Comparison of ENCODE assay signal across 20 cellular contexts in the genomic region with DNA sequence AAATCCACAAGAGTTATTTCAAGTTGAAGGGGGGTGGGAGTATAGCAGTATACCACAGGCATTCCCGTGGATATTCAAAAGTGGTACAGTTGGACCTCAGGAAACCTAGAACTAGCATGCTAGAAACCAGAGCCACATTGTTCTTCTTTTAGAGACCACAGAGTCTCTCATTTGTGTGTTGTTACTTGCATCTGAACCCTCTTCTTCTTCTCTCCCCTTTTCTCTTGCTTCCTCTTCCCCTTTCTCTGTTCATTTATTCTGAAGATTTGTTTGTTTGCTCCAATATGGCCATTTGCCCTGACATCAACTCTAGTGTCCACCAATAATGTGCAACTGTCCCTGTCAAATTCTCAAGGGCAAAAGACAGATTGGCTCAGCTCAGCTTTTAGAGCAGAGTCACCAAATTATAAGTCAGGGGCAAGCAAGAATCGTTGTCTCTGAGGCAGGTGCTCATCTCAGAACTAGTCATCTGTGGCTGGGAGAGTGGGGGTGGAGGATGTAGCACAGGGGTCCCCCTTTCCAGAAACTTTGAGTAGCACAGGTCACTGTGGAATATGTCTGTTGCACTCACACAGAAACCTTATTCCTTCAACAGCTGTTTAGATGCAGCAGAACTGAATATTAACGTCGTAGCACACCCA.
DNase-seq lines count a peak whose midpoint lies in the region; ATAC-seq, FAIRE-seq and TF ChIP-seq lines count a peak whose summit lies in the region.
"Had no signal": no experiment of that assay in that cellular context is flagged by ENCODE, and none has a peak within 500 bp of the region (broad histone marks: within the 10 kb centered on the region; RNA-seq: fewer than 3 reads in every experiment).

No MANE protein-coding gene starts in this region.

- FAIRE-seq in kidney (lab: Jason Lieb, UNC), result no peak

- H3K4me1 ChIP-seq in kidney (ENCODE audit: control insufficient read depth in 1 of 2, insufficient read depth in 1 of 2, low read depth in 1 of 2, low read length in 2 of 2), result peaks cover 0 to 8% of the 10 kb centered on the region in 2 donors
- H3K4me1 ChIP-seq: Caco-2, gastrocnemius medialis, psoas muscle had no signal

- DNase-seq in GM12865 (ENCODE audit: low read depth) (peak; percentile 35), kidney (no peak), ecto neural progenitor cell (ENCODE audit: low spot score) (no peak), GM19240 (ENCODE audit: insufficient read length, low spot score) (no peak)
- DNase-seq: activated CD4-positive, alpha-beta memory T cell treated with anti-CD3 and anti-CD28 coated beads for 36 hours; Caco-2; gastrocnemius medialis; lower lobe of right lung; naive B cell; NCI-H2029; NCI-H510A; OCI-M1; psoas muscle; spleen; stomach had no signal

- H3K9ac ChIP-seq in kidney (ENCODE audit: low read length in 2 of 2), result no peak overlapping the region

- H3K9me3 ChIP-seq in kidney (ENCODE audit: control insufficient read depth in 1 of 2, low read length in 2 of 2), result no peaks in the 10 kb centered on the region
- H3K9me3 ChIP-seq: Caco-2, gastrocnemius medialis, lower lobe of right lung, psoas muscle, spleen, stomach had no signal

- H3K36me3 ChIP-seq in kidney (ENCODE audit: control insufficient read depth in 1 of 2, insufficient read depth in 2 of 2, low read length in 2 of 2), result no peaks in the 10 kb centered on the region
- H3K36me3 ChIP-seq: gastrocnemius medialis, lower lobe of right lung, spleen, stomach had no signal

- TF ChIP-seq CTCF in GM12865 (IDR thresholded peaks at IDR 0.05; ENCODE audit: insufficient read depth, low read depth, low read length, missing control alignments) (no peak), VCaP (conservative IDR thresholded peaks at IDR 0.05) (no peak), kidney (IDR thresholded peaks at IDR 0.05; ENCODE audit: borderline replicate concordance, extremely low read depth, insufficient read depth) (no peak)

- ATAC-seq in GM19351 (IDR thresholded peaks at IDR 0.05; ENCODE audit: unreplicated experiment) (peak; percentile 52), HG03103 (IDR thresholded peaks at IDR 0.05; ENCODE audit: low read depth, unreplicated experiment) (peak; percentile 43), HG02610 (IDR thresholded peaks at IDR 0.05; ENCODE audit: unreplicated experiment) (no peak)
- ATAC-seq: gastrocnemius medialis, lower lobe of right lung, psoas muscle had no signal

- intact Hi-C loops in kidney (cut with DNase I), result no loop called here

- H3K4me3 ChIP-seq in GM12865 (ENCODE audit: low read depth, low read length) (no peak overlapping the region), kidney (ENCODE audit: low read length in 2 of 2) (no peak overlapping the region)
- H3K4me3 ChIP-seq: gastrocnemius medialis, lower lobe of right lung, psoas muscle, SK-N-MC, spleen, stomach had no signal

- H3K27ac ChIP-seq in VCaP, result peak overlapping the region; percentile 38
- no peak overlapping the region for H3K27ac ChIP-seq in kidney (ENCODE audit: low read depth in 2 of 2, low read length in 2 of 2)
- H3K27ac ChIP-seq: gastrocnemius medialis, lower lobe of right lung, psoas muscle, SK-N-MC, spleen had no signal
